In the genomic region with DNA sequence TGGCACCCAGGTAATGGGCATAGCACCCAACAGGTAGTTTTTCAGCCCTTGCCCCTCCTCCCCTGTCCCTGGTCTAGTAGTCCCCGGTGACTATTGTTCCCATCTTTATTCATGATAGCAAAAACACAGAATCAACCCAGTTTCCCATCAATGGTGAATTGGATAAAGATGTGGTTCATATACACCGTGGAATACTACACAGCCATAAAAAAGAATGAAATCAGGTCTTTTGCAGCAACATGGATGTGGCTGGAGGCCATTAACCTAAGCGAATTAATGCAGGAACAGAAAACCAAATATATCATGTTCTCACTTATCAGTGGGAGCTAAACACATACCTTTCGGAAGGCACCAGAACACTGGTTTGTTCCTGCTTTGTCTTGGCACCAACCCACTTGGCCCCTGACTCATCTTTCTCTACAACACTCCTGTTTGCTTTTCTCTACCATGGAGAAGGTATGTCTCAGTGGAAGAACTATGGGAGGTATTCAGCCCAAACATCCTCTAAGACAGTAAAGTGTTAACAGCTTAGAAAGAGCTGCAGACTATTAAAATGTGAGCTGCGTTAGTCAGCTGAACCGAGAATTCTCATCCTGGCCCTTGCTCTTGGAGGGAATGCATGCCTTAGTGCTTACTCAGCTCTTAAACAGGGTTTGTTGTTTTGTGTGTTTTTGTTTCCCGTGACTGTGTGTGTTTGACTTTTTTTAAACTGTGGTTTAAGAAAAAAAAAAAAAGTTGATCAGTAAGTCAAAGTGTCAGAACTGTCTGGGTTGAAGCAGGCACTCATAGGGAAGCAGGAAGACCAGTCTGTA, we compare ENCODE assay signal across 1 cellular context.
A peak's percentile ranks its signal among the peaks of the same experiment; 100 is the strongest.
TF ChIP-seq lines count a peak whose summit lies in the region.

No MANE protein-coding gene starts in this region.

TF ChIP-seq in HepG2, 621 proteins besides CTCF, POLR2A, EP300 and RAD21 (continued from another document):
- TF ChIP-seq, protein P1, sequence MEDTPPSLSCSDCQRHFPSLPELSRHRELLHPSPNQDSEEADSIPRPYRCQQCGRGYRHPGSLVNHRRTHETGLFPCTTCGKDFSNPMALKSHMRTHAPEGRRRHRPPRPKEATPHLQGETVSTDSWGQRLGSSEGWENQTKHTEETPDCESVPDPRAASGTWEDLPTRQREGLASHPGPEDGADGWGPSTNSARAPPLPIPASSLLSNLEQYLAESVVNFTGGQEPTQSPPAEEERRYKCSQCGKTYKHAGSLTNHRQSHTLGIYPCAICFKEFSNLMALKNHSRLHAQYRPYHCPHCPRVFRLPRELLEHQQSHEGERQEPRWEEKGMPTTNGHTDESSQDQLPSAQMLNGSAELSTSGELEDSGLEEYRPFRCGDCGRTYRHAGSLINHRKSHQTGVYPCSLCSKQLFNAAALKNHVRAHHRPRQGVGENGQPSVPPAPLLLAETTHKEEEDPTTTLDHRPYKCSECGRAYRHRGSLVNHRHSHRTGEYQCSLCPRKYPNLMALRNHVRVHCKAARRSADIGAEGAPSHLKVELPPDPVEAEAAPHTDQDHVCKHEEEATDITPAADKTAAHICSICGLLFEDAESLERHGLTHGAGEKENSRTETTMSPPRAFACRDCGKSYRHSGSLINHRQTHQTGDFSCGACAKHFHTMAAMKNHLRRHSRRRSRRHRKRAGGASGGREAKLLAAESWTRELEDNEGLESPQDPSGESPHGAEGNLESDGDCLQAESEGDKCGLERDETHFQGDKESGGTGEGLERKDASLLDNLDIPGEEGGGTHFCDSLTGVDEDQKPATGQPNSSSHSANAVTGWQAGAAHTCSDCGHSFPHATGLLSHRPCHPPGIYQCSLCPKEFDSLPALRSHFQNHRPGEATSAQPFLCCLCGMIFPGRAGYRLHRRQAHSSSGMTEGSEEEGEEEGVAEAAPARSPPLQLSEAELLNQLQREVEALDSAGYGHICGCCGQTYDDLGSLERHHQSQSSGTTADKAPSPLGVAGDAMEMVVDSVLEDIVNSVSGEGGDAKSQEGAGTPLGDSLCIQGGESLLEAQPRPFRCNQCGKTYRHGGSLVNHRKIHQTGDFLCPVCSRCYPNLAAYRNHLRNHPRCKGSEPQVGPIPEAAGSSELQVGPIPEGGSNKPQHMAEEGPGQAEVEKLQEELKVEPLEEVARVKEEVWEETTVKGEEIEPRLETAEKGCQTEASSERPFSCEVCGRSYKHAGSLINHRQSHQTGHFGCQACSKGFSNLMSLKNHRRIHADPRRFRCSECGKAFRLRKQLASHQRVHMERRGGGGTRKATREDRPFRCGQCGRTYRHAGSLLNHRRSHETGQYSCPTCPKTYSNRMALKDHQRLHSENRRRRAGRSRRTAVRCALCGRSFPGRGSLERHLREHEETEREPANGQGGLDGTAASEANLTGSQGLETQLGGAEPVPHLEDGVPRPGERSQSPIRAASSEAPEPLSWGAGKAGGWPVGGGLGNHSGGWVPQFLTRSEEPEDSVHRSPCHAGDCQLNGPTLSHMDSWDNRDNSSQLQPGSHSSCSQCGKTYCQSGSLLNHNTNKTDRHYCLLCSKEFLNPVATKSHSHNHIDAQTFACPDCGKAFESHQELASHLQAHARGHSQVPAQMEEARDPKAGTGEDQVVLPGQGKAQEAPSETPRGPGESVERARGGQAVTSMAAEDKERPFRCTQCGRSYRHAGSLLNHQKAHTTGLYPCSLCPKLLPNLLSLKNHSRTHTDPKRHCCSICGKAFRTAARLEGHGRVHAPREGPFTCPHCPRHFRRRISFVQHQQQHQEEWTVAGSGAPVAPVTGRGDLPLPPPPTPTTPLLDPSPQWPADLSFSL (CRISPR knock-in tag; IDR thresholded peaks at IDR 0.05) = 0 out of 2 replicates have a peak, but pooled peaks have one; percentile 16
- TF ChIP-seq HNF4G (IDR thresholded peaks at IDR 0.05; ENCODE audit: borderline replicate concordance, low read depth, low read length) (no peak), HNF4G (CRISPR knock-in tag; IDR thresholded peaks at IDR 0.05; ENCODE audit: borderline replicate concordance, low read depth) (no peak), FOSL1 (CRISPR knock-in tag; IDR thresholded peaks at IDR 0.05; ENCODE audit: borderline replicate concordance) (peak; percentile 33; the same call in 1 of the 2 replicates)
